8 cellular contexts compared by ENCODE assay signal in the genomic region with DNA sequence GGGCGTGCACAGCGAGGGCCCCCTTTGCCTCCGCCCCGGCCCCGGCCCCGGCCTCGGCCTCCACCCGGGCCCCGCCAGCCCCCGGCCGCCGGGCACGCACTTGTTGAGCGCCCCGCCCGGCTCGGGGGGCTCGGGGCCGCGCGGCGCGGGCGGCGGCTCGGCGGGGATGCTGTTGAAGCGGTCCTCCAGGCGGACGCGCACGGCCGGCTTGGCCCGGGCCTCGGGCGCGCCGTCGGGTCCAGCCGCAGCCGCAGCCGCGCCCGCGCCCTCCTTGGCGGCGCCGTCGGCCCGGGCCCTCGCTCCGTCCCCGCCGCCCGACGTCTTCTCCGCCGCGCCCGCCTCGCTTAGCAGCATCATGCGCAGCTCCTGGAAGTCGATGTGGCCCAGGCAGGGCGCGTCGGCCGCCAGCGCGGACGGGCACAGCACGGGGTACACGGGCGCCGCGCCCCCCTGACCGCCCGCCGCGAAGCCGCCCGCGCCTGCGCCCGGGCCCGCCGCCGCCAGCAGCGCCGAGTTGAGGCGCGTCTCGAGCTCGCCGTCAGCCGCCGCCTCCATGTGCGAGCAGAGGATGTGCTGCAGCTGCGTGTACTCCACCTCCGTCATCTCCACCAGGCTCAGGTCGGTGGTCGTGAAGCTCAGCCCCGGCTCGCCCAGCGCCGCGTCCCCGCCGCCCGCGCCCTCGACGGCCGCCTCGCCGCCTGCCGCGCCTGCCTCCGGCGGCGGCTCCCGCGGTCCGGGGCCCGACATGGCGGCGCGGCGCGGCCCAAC. TPM values are rescaled to one million over a fixed set of nuclear protein-coding genes. Genes with fewer than 3 reads are reported as not detected.
A peak's percentile ranks its signal among the peaks of the same experiment; 100 is the strongest.
DNase-seq lines count a peak whose midpoint lies in the region; ATAC-seq and TF ChIP-seq lines count a peak whose summit lies in the region.

No MANE protein-coding gene starts in this region.

- H3K4me1 ChIP-seq in stomach, result peaks cover 8 to 22% (median 17%) of the 10 kb centered on the region in 4 donors

- H3K27me3 ChIP-seq in stomach, result peaks cover 0 to 4% (median 0%) of the 10 kb centered on the region in 3 donors

- intact Hi-C loops in left colon (cut with DNase I, micrococcal nuclease) (no loop called here), stomach (cut with DNase I; ENCODE audit: low total_unique reads) (no loop called here)

- TF ChIP-seq EP300 in stomach (IDR thresholded peaks at IDR 0.05), result no peak

- TF ChIP-seq CTCF in stomach (IDR thresholded peaks at IDR 0.05) (no peak), GM10248 (IDR thresholded peaks at IDR 0.05; ENCODE audit: control extremely low read depth, extremely low read depth, low read depth, missing control alignments) (no peak)

- peak; percentile 36 for ATAC-seq in HG02798 (IDR thresholded peaks at IDR 0.05; ENCODE audit: poor library complexity, unreplicated experiment)
- peak; percentile 11 for ATAC-seq in left colon

- WGBS in stomach, 5 donors, result 1 to 2% (median 1%) methylated on average over 39 to 129 of the region's 129 CpGs; no CpG with 5 or more reads in 1 of the 5 donors

- H3K27ac ChIP-seq in stomach, result peak overlapping the region in 3 of 5 donors; percentile 29 to 56 (median 54)

- no peak for TF ChIP-seq POLR2A in stomach (IDR thresholded peaks at IDR 0.05)

- H3K36me3 ChIP-seq in stomach, result peaks cover 5 to 19% (median 12%) of the 10 kb centered on the region in 4 donors

- CTCF ChIA-PET in GM10248 (lab: Yijun Ruan, JAX), result interaction anchor here (1.4 to 2.6 kb wide), 4 partner anchors 13 to 148 kb away, joined by 5 to 9 read pairs (median 6); no protein-coding TSS in a partner anchor

- POLR2A ChIA-PET in GM10248 (lab: Yijun Ruan, JAX), result interaction anchor here (0.9 kb wide), 1 partner anchor 67 kb away, joined by 3 read pairs; no protein-coding TSS in a partner anchor

- DNase-seq in DMS53 (lab: John Stamatoyannopoulos, UW) (peak; percentile 75), DMS53 treated with DMSO at 0.1 percent for 48 hours (lab: John Stamatoyannopoulos, UW; ENCODE audit: unreplicated experiment) (no peak), RPMI7951 (ENCODE audit: low read depth) (peak; percentile 35), astrocyte of the hippocampus (ENCODE audit: low read depth, low spot score) (peak; percentile 63), left colon (peak in 1 of 2 donors; percentile 32), stomach (no peak), GM10248 (ENCODE audit: extremely low spot score) (no peak)

- no peaks in the 10 kb centered on the region for H3K9me3 ChIP-seq in stomach

- peak overlapping the region; percentile 45 to 56 (median 50) for H3K4me3 ChIP-seq in stomach

RNA-seq across cellular contexts. Expression of a gene that starts 0.5 kb away (rescaled TPM):
- total RNA-seq in RPMI7951 (2014; rRNA removed; shearing (Covaris generic)), result 13.7 and 16.2 TPM in 2 replicates
- total RNA-seq in left colon (1 to 10 TPM; 5.9 to 6.5 TPM), stomach (10 to 100 TPM in 2 of 5 donors, 1 to 10 TPM in 3; 3.0 to 29.5 (median 9.5) TPM)
- polyA plus RNA-seq in stomach, result 1 to 10 TPM; 4.8 to 5.7 (median 5.0) TPM

RNA-seq across cellular contexts. Expression of a gene that starts 44.3 kb away (rescaled TPM):
- total RNA-seq in RPMI7951 (2014; rRNA removed; shearing (Covaris generic)), result 4.1 and 5.9 TPM in 2 replicates
- total RNA-seq in left colon, result 1 to 10 TPM; 2.3 to 2.8 TPM
- 10 to 100 TPM in 1 of 5 donors, 1 to 10 TPM in 1, not detected in 3; 2.3 to 18.2 TPM for total RNA-seq in stomach
- polyA plus RNA-seq in stomach, result 1 to 10 TPM; 2.4 to 5.2 (median 3.9) TPM

RNA-seq across cellular contexts. Expression of a gene that starts 56.5 kb away (rescaled TPM):
- total RNA-seq in RPMI7951 (2014; rRNA removed; shearing (Covaris generic)), result 47.6 and 73.5 TPM in 2 replicates
- 10 to 100 TPM; 39.5 to 41.0 TPM for total RNA-seq in left colon
- 10 to 100 TPM; 20.1 to 75.3 (median 43.2) TPM for total RNA-seq in stomach
- polyA plus RNA-seq in stomach, result 10 to 100 TPM; 31.9 to 51.9 (median 41.5) TPM

Comparison
In these comparisons a context has a peak if more than half of its experiments do, and no peak if none do; other contexts are left out.
1. DNase-seq: peak in DMS53 (single experiment), RPMI7951 (single experiment) and astrocyte of the hippocampus (single experiment); none in DMS53 treated with DMSO at 0.1 percent for 48 hours (single experiment), stomach (single experiment) and GM10248 (single experiment).